In the genomic region with DNA sequence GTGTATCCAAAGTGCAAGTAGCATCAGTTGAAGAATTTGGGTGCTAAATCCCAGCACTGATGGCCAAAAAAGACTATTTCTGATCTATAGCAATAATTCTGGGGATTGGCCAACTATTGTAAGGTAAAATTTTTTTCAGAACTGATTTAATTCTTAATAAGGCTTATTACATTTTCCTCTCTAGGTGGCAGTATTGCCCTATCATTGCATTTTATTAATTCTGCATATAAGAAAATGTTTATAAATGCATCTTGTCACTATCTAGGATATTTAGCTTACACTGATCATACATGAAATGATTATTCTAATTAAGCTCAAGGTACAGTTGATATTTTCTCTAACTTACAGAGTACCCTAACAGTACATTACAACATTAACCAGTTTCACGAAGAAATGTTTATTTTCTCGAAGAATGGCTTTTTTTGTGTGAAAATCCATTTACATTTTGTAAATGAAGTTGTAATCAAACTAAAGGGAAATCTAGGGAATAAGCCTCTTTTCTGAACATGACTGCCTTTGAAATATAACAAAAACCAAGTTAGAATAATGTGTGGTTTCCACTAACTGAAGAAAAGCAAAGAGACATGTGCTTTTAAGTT, we compare ENCODE assay signal across 8 cellular contexts. TPM values are rescaled to one million over a fixed set of nuclear protein-coding genes. Genes with fewer than 3 reads are reported as not detected.
DNase-seq lines count a peak whose midpoint lies in the region; ATAC-seq and TF ChIP-seq lines count a peak whose summit lies in the region.

No MANE protein-coding gene starts in this region.

- intact Hi-C loops in esophagus squamous epithelium (cut with DNase I) = loop anchor here (5.0 kb wide), 1 partner anchor 116 kb away; no protein-coding TSS in a partner anchor

- no peak overlapping the region for H3K4me3 Mint-ChIP-seq in GM23338
- no peak overlapping the region for H3K4me3 Mint-ChIP-seq in stimulated activated effector memory CD8-positive, alpha-beta T cell treated with anti-CD3 and anti-CD28 coated beads, Interleukin-12 subunit alpha, Interleukin-12 subunit beta, amount 100 ng/mL, for 72 hours

- peak overlapping the region; percentile 35; the same call in 1 of the 2 replicates for H3K27ac Mint-ChIP-seq in GM23338
- H3K27ac Mint-ChIP-seq in stimulated activated effector memory CD8-positive, alpha-beta T cell treated with anti-CD3 and anti-CD28 coated beads, Interleukin-12 subunit alpha, Interleukin-12 subunit beta, amount 100 ng/mL, for 72 hours = no peak overlapping the region

- peaks cover 4% of the 10 kb centered on the region; the same call in 1 of the 2 replicates for H3K36me3 ChIP-seq in GM23338 (ENCODE audit: insufficient read depth)
- H3K36me3 ChIP-seq in esophagus squamous epithelium = no peaks in the 10 kb centered on the region

- DNase-seq in AG08396 (ENCODE audit: low spot score) (peak; percentile 14), GM23338 (ENCODE audit: low spot score) (peak; percentile 48), OCI-M1 (lab: John Stamatoyannopoulos, UW) (peak; percentile 70), esophagus squamous epithelium (lab: John Stamatoyannopoulos, UW) (no peak), retinal pigment epithelial cell (ENCODE audit: low read depth) (peak; percentile 15)
- no peak for DNase-seq in central memory CD4-positive, alpha-beta T cell
- no peak for DNase-seq in stimulated activated effector memory CD8-positive, alpha-beta T cell treated with anti-CD3 and anti-CD28 coated beads, Interleukin-12 subunit alpha, Interleukin-12 subunit beta, amount 100 ng/mL, for 72 hours (ENCODE audit: low spot score in 2 of 2)

- no peaks in the 10 kb centered on the region; the same call in 2 of the 3 replicates for H3K9me3 Mint-ChIP-seq in GM23338
- H3K9me3 Mint-ChIP-seq in stimulated activated effector memory CD8-positive, alpha-beta T cell treated with anti-CD3 and anti-CD28 coated beads, Interleukin-12 subunit alpha, Interleukin-12 subunit beta, amount 100 ng/mL, for 72 hours = no peaks in the 10 kb centered on the region

- peak in 1 of 2 experiments; percentile 86; a peak in 3 of 4 replicates for TF ChIP-seq CTCF in GM23338 (conservative IDR thresholded peaks at IDR 0.05; ENCODE audit: low read depth in 2 of 2)
- TF ChIP-seq CTCF in esophagus squamous epithelium (IDR thresholded peaks at IDR 0.05) = peak in 4 of 6 experiments; percentile 35 to 66 (median 52)
- peak; percentile 43 for TF ChIP-seq CTCF in retinal pigment epithelial cell (conservative IDR thresholded peaks at IDR 0.05; ENCODE audit: low read depth, low read length)

- no peaks in the 10 kb centered on the region for H3F3A ChIP-seq in GM23338 (replicated peaks; ENCODE audit: low read depth)

- ATAC-seq in GM23338 = no peak
- ATAC-seq in GM21717 (IDR thresholded peaks at IDR 0.05; ENCODE audit: unreplicated experiment) = no peak
- no peak for ATAC-seq in stimulated activated effector memory CD8-positive, alpha-beta T cell treated with anti-CD3 and anti-CD28 coated beads, Interleukin-12 subunit alpha, Interleukin-12 subunit beta, amount 100 ng/mL, for 72 hours

- TF ChIP-seq POLR2A in esophagus squamous epithelium (IDR thresholded peaks at IDR 0.05) = no peak

- no peaks in the 10 kb centered on the region for H3K9me3 ChIP-seq in esophagus squamous epithelium

- H3K27ac ChIP-seq in GM23338 (ENCODE audit: low read depth) (no peak overlapping the region), esophagus squamous epithelium (no peak overlapping the region)

- 84 to 89% methylated on average over 2 of the region's 2 CpGs for WGBS in esophagus squamous epithelium, 2 donors

- H3K9me2 ChIP-seq in GM23338 (ENCODE audit: insufficient read depth) = no peaks in the 10 kb centered on the region

- no peaks in the 10 kb centered on the region for H4K20me1 ChIP-seq in GM23338 (replicated peaks; ENCODE audit: insufficient read depth)

- H3K79me2 ChIP-seq in GM23338 (replicated peaks; ENCODE audit: insufficient read depth) = no peaks in the 10 kb centered on the region

- peaks cover 15% of the 10 kb centered on the region; the same call in 2 of the 3 replicates for H3K36me3 Mint-ChIP-seq in GM23338 (ENCODE audit: low read depth)
- H3K36me3 Mint-ChIP-seq in stimulated activated effector memory CD8-positive, alpha-beta T cell treated with anti-CD3 and anti-CD28 coated beads, Interleukin-12 subunit alpha, Interleukin-12 subunit beta, amount 100 ng/mL, for 72 hours = no peaks in the 10 kb centered on the region

- H3K27me3 ChIP-seq in GM23338 (ENCODE audit: insufficient read depth) (no peaks in the 10 kb centered on the region), esophagus squamous epithelium (no peaks in the 10 kb centered on the region)

- H3K4me1 ChIP-seq in GM23338 (ENCODE audit: insufficient read depth) (peaks cover 1% of the 10 kb centered on the region; the same call in 1 of the 2 replicates), esophagus squamous epithelium (no peaks in the 10 kb centered on the region)

- H2AFZ ChIP-seq in GM23338 = no peak overlapping the region

- peaks cover 10% of the 10 kb centered on the region; the same call in 2 of the 3 replicates for H3K4me1 Mint-ChIP-seq in GM23338
- H3K4me1 Mint-ChIP-seq in stimulated activated effector memory CD8-positive, alpha-beta T cell treated with anti-CD3 and anti-CD28 coated beads, Interleukin-12 subunit alpha, Interleukin-12 subunit beta, amount 100 ng/mL, for 72 hours = no peaks in the 10 kb centered on the region

- H3K4me3 ChIP-seq in GM23338 (no peak overlapping the region), esophagus squamous epithelium (no peak overlapping the region), retinal pigment epithelial cell (ENCODE audit: low read length) (no peak overlapping the region)

- no peak overlapping the region for H3K4me2 ChIP-seq in GM23338

- H3K27me3 Mint-ChIP-seq in GM23338 (ENCODE audit: insufficient read depth, low read depth, poor library complexity) = no peaks in the 10 kb centered on the region

TF ChIP-seq in GM23338, 12 proteins besides CTCF, POLR2A, EP300 and RAD21:
- TF ChIP-seq POLR2AphosphoS5 (IDR thresholded peaks at IDR 0.05; ENCODE audit: low read depth) = no peak
- no peak for TF ChIP-seq ETS1 (IDR thresholded peaks at IDR 0.05)
- TF ChIP-seq JUNB (IDR thresholded peaks at IDR 0.05; ENCODE audit: unreplicated experiment) = no peak

RNA-seq across cellular contexts. Expression of gene TTN, which starts 11.0 kb away (rescaled TPM):
- 8.3 and 12.5 TPM in 2 replicates for total RNA-seq in GM23338 (2014; rRNA removed; shearing (Covaris generic))
- polyA plus RNA-seq in GM23338 (2016; fragmentation: Nextera tagmentation; extraction: Ambion mirVana) = 13.2 and 15.7 TPM in 2 replicates
- 1 to 10 TPM in 2 of 4 donors, under 1 TPM in 2; 0.19 to 3.1 (median 1.7) TPM for total RNA-seq in esophagus squamous epithelium

Comparison
In these comparisons a context has a peak if more than half of its experiments do, and no peak if none do; other contexts are left out.
1. DNase-seq: peak in AG08396 (single experiment), GM23338 (single experiment), OCI-M1 (single experiment) and retinal pigment epithelial cell (single experiment); none in esophagus squamous epithelium (single experiment), central memory CD4-positive, alpha-beta T cell (single experiment) and stimulated activated effector memory CD8-positive, alpha-beta T cell treated with anti-CD3 and anti-CD28 coated beads, Interleukin-12 subunit alpha, Interleukin-12 subunit beta, amount 100 ng/mL, for 72 hours (0 of 2).